23 cellular contexts compared by ENCODE assay signal in genomic region chr15:66019826-66020398, GRCh38.
"Had no signal": no experiment of that assay in that cellular context is flagged by ENCODE, and none has a peak within 500 bp of the region (broad histone marks: within the 10 kb centered on the region; RNA-seq: fewer than 3 reads in every experiment).

No MANE protein-coding gene starts in this region.

- FAIRE-seq: kidney, small intestine had no signal

- H3K36me3 ChIP-seq: esophagus squamous epithelium, gastrocnemius medialis, heart right ventricle, lower lobe of right lung, stomach, suprapubic skin, transverse colon, uterus had no signal

- H3K36me3 Mint-ChIP-seq: activated naive CD8-positive, alpha-beta T cell treated with anti-CD3 and anti-CD28 coated beads, Interleukin-2, amount 10 ng/mL, durations not matched to agents 7 days and 5 days; stimulated activated effector memory CD8-positive, alpha-beta T cell treated with anti-CD3 and anti-CD28 coated beads, Interleukin-12 subunit alpha, Interleukin-12 subunit beta, amount 100 ng/mL, for 72 hours had no signal

- H3K4me3 ChIP-seq: coronary artery, esophagus squamous epithelium, gastrocnemius medialis, heart right ventricle, lower lobe of right lung, stomach, suprapubic skin, transverse colon, uterus had no signal

- H3K27ac Mint-ChIP-seq: activated naive CD8-positive, alpha-beta T cell treated with anti-CD3 and anti-CD28 coated beads, Interleukin-2, amount 10 ng/mL, durations not matched to agents 7 days and 5 days; endodermal cell; stimulated activated effector memory CD8-positive, alpha-beta T cell treated with anti-CD3 and anti-CD28 coated beads, Interleukin-12 subunit alpha, Interleukin-12 subunit beta, amount 100 ng/mL, for 72 hours had no signal

- H3K4me3 Mint-ChIP-seq: activated naive CD8-positive, alpha-beta T cell treated with anti-CD3 and anti-CD28 coated beads, Interleukin-2, amount 10 ng/mL, durations not matched to agents 7 days and 5 days; endodermal cell; naive B cell; stimulated activated effector memory CD8-positive, alpha-beta T cell treated with anti-CD3 and anti-CD28 coated beads, Interleukin-12 subunit alpha, Interleukin-12 subunit beta, amount 100 ng/mL, for 72 hours had no signal

- H3K27ac ChIP-seq: coronary artery, esophagus squamous epithelium, gastrocnemius medialis, heart right ventricle, lower lobe of right lung, stomach, suprapubic skin, transverse colon, uterus had no signal

- ATAC-seq: gastrocnemius medialis; heart right ventricle; left lobe of liver; lower lobe of right lung; sciatic nerve; stimulated activated effector memory CD8-positive, alpha-beta T cell treated with anti-CD3 and anti-CD28 coated beads, Interleukin-12 subunit alpha, Interleukin-12 subunit beta, amount 100 ng/mL, for 72 hours had no signal

- DNase-seq: activated CD4-positive, alpha-beta T cell treated with anti-CD3 and anti-CD28 coated beads, Interleukin-2, amount 50 U/mL, for 4 hours; activated naive CD4-positive, alpha-beta T cell treated with Interleukin-2 at 50 U/mL for 16 hours; activated naive CD8-positive, alpha-beta T cell treated with anti-CD3 and anti-CD28 coated beads, Interleukin-2, amount 10 ng/mL, durations not matched to agents 7 days and 5 days; activated T-cell treated with anti-CD3 and anti-CD28 coated beads, Interleukin-2, amount 50 U/mL, for 48 hours; cerebellar nuclear complex; esophagus squamous epithelium; gastrocnemius medialis; heart right ventricle; kidney; lower lobe of right lung; naive B cell; small intestine; stimulated activated CD4-positive, alpha-beta T cell treated with anti-CD3 and anti-CD28 coated beads, Interleukin-2, amount 100 ng/mL, for 24 hours; stomach; T-helper 9 cell; transverse colon; uterus had no signal

- H3K4me1 ChIP-seq: gastrocnemius medialis, heart right ventricle, lower lobe of right lung, transverse colon, uterus had no signal

- H3K9me3 ChIP-seq: esophagus squamous epithelium, gastrocnemius medialis, lower lobe of right lung, stomach, suprapubic skin, transverse colon, uterus had no signal

- H3K9me3 Mint-ChIP-seq: activated naive CD8-positive, alpha-beta T cell treated with anti-CD3 and anti-CD28 coated beads, Interleukin-2, amount 10 ng/mL, durations not matched to agents 7 days and 5 days; endodermal cell had no signal

- H3K4me1 Mint-ChIP-seq: activated naive CD8-positive, alpha-beta T cell treated with anti-CD3 and anti-CD28 coated beads, Interleukin-2, amount 10 ng/mL, durations not matched to agents 7 days and 5 days; naive B cell had no signal

- H3K27me3 ChIP-seq: transverse colon, uterus had no signal
